Comparison of ENCODE assay signal across 1 cellular context in the genomic region with DNA sequence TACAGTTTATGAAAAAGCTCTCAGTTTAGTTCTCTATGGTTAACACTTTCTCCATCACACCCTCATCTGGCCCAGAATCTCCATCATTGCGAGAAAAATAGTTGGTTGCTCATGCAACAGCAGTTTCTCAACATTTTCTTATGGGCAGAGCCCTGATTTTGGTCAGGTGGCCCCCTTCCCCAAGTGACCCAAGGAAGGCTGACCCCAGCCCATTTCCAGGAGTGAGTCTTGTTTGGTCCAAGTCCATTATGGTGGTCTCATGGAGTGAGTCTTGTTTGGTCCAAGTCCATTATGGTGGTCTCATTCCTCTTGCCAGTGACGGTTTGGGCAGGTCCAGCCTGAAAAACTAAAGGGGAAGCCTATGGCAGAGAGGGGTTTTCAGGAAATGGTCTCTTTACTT.
TF ChIP-seq lines count a peak whose summit lies in the region.

No MANE protein-coding gene starts in this region.

TF ChIP-seq in HepG2, 621 proteins besides CTCF, POLR2A, EP300 and RAD21:
- TF ChIP-seq ZNF230 (CRISPR knock-in tag; IDR thresholded peaks at IDR 0.05) (no peak), ZNF781 (CRISPR knock-in tag; IDR thresholded peaks at IDR 0.05; ENCODE audit: borderline replicate concordance, not compliant biosample characterization) (no peak), ARNT2 (CRISPR knock-in tag; IDR thresholded peaks at IDR 0.05; ENCODE audit: low read depth) (no peak), ZNF605 (CRISPR knock-in tag; IDR thresholded peaks at IDR 0.05) (no peak), MTF1 (CRISPR knock-in tag; IDR thresholded peaks at IDR 0.05) (no peak), AKAP8 (CRISPR knock-in tag; IDR thresholded peaks at IDR 0.05) (no peak), KDM5B (CRISPR knock-in tag; IDR thresholded peaks at IDR 0.05; ENCODE audit: borderline replicate concordance) (no peak), ZNF10 (CRISPR knock-in tag; IDR thresholded peaks at IDR 0.05; ENCODE audit: borderline replicate concordance, low read depth) (no peak), ZKSCAN8 (CRISPR knock-in tag; IDR thresholded peaks at IDR 0.05; ENCODE audit: borderline replicate concordance) (no peak), SP2 (CRISPR knock-in tag; IDR thresholded peaks at IDR 0.05) (no peak), PHF5A (CRISPR knock-in tag; IDR thresholded peaks at IDR 0.05; ENCODE audit: low read depth, unreplicated experiment) (no peak)
- TF ChIP-seq, protein P1, sequence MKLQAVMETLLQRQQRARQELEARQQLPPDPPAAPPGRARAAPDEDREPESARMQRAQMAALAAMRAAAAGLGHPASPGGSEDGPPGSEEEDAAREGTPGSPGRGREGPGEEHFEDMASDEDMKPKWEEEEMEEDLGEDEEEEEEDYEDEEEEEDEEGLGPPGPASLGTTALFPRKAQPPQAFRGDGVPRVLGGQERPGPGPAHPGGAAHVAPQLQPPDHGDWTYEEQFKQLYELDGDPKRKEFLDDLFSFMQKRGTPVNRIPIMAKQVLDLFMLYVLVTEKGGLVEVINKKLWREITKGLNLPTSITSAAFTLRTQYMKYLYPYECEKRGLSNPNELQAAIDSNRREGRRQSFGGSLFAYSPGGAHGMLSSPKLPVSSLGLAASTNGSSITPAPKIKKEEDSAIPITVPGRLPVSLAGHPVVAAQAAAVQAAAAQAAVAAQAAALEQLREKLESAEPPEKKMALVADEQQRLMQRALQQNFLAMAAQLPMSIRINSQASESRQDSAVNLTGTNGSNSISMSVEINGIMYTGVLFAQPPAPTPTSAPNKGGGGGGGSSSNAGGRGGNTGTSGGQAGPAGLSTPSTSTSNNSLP (IDR thresholded peaks at IDR 0.05; ENCODE audit: low read depth, low read length): no peak
- TF ChIP-seq, protein P2, sequence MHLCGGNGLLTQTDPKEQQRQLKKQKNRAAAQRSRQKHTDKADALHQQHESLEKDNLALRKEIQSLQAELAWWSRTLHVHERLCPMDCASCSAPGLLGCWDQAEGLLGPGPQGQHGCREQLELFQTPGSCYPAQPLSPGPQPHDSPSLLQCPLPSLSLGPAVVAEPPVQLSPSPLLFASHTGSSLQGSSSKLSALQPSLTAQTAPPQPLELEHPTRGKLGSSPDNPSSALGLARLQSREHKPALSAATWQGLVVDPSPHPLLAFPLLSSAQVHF (CRISPR knock-in tag; IDR thresholded peaks at IDR 0.05): no peak
- TF ChIP-seq, protein P3, sequence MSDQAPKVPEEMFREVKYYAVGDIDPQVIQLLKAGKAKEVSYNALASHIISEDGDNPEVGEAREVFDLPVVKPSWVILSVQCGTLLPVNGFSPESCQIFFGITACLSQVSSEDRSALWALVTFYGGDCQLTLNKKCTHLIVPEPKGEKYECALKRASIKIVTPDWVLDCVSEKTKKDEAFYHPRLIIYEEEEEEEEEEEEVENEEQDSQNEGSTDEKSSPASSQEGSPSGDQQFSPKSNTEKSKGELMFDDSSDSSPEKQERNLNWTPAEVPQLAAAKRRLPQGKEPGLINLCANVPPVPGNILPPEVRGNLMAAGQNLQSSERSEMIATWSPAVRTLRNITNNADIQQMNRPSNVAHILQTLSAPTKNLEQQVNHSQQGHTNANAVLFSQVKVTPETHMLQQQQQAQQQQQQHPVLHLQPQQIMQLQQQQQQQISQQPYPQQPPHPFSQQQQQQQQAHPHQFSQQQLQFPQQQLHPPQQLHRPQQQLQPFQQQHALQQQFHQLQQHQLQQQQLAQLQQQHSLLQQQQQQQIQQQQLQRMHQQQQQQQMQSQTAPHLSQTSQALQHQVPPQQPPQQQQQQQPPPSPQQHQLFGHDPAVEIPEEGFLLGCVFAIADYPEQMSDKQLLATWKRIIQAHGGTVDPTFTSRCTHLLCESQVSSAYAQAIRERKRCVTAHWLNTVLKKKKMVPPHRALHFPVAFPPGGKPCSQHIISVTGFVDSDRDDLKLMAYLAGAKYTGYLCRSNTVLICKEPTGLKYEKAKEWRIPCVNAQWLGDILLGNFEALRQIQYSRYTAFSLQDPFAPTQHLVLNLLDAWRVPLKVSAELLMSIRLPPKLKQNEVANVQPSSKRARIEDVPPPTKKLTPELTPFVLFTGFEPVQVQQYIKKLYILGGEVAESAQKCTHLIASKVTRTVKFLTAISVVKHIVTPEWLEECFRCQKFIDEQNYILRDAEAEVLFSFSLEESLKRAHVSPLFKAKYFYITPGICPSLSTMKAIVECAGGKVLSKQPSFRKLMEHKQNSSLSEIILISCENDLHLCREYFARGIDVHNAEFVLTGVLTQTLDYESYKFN (CRISPR knock-in tag; conservative IDR thresholded peaks at IDR 0.05): no peak
- TF ChIP-seq, protein P4, sequence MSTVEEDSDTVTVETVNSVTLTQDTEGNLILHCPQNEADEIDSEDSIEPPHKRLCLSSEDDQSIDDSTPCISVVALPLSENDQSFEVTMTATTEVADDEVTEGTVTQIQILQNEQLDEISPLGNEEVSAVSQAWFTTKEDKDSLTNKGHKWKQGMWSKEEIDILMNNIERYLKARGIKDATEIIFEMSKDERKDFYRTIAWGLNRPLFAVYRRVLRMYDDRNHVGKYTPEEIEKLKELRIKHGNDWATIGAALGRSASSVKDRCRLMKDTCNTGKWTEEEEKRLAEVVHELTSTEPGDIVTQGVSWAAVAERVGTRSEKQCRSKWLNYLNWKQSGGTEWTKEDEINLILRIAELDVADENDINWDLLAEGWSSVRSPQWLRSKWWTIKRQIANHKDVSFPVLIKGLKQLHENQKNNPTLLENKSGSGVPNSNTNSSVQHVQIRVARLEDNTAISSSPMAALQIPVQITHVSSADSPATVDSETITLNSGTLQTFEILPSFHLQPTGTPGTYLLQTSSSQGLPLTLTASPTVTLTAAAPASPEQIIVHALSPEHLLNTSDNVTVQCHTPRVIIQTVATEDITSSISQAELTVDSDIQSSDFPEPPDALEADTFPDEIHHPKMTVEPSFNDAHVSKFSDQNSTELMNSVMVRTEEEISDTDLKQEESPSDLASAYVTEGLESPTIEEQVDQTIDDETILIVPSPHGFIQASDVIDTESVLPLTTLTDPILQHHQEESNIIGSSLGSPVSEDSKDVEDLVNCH (CRISPR knock-in tag; IDR thresholded peaks at IDR 0.05): no peak
